ENCODE assay signal across 17 cellular contexts in genomic region chr9:117656007-117656406, GRCh38. TPM values are rescaled to one million over a fixed set of nuclear protein-coding genes. Genes with fewer than 3 reads are reported as not detected.
DNase-seq lines count a peak whose midpoint lies in the region; ATAC-seq and TF ChIP-seq lines count a peak whose summit lies in the region.
"Had no signal": no experiment of that assay in that cellular context is flagged by ENCODE, and none has a peak within 500 bp of the region (broad histone marks: within the 10 kb centered on the region; RNA-seq: fewer than 3 reads in every experiment).

No MANE protein-coding gene starts in this region.

- H3K4me1 ChIP-seq in endodermal cell (ENCODE audit: control insufficient read depth, insufficient read depth, low read length) (no peaks in the 10 kb centered on the region), left lung (no peaks in the 10 kb centered on the region)

- intact Hi-C loops in left lung (cut with DNase I), result no loop called here

- no peaks in the 10 kb centered on the region for H3K9me3 Mint-ChIP-seq in endodermal cell
- H3K9me3 Mint-ChIP-seq: CD4-positive, alpha-beta T cell had no signal

- no peak overlapping the region for H3K4me3 Mint-ChIP-seq in endodermal cell
- H3K4me3 Mint-ChIP-seq: CD4-positive, alpha-beta T cell had no signal

- WGBS in endodermal cell (ENCODE audit: insufficient coverage in 1 of 2, insufficient read length in 1 of 2), 2 experiments, result 97% methylated on average over 2 of the region's 2 CpGs; no CpG with 5 or more reads in 1 of the 2 experiments

- H3K27me3 Mint-ChIP-seq in endodermal cell (ENCODE audit: insufficient read depth), result peaks cover under 1% of the 10 kb centered on the region

- H3K9ac ChIP-seq in endodermal cell (ENCODE audit: extremely low read depth, low read length, poor library complexity, severe bottlenecking), result no peak overlapping the region

- DNase-seq in MG63 (peak; percentile 31), choroid plexus epithelial cell (ENCODE audit: low read depth) (peak; percentile 59), hippocampal formation (lab: John Stamatoyannopoulos, UW) (peak; percentile 3 to 60), putamen (ENCODE audit: low spot score) (peak; percentile 86), endodermal cell (no peak), NK-92 (lab: John Stamatoyannopoulos, UW; ENCODE audit: unreplicated experiment) (no peak), left lung (no peak)
- no peak for DNase-seq in NK-92 treated with Interleukin-12 subunit alpha and Interleukin-12 subunit beta, amount 100 ng/mL, for 24 hours (lab: John Stamatoyannopoulos, UW)
- DNase-seq: AML-193; Calu3; CD4-positive, alpha-beta T cell; KG1; NCI-H1105; NCI-H187; NCI-H2171; NCI-H82; SHP77 treated with DMSO at 0.1 percent for 48 hours had no signal

- no peaks in the 10 kb centered on the region for H3K36me3 Mint-ChIP-seq in endodermal cell (ENCODE audit: low read depth)

- H3K9me3 ChIP-seq in MG63, result no peaks in the 10 kb centered on the region
- H3K9me3 ChIP-seq in endodermal cell (ENCODE audit: control insufficient read depth, low read length), result no peaks in the 10 kb centered on the region
- no peaks in the 10 kb centered on the region for H3K9me3 ChIP-seq in left lung

- ATAC-seq in left lung, result no peak

- H3K4me1 Mint-ChIP-seq in endodermal cell, result no peaks in the 10 kb centered on the region

- H3K36me3 ChIP-seq in MG63 (no peaks in the 10 kb centered on the region), endodermal cell (ENCODE audit: control insufficient read depth, insufficient read depth, low read length) (no peaks in the 10 kb centered on the region), left lung (no peaks in the 10 kb centered on the region)

- TF ChIP-seq CTCF in choroid plexus epithelial cell (conservative IDR thresholded peaks at IDR 0.05; ENCODE audit: low read depth, low read length), result no peak
- no peak for TF ChIP-seq CTCF in endodermal cell (conservative IDR thresholded peaks at IDR 0.05)
- no peak for TF ChIP-seq CTCF in left lung (IDR thresholded peaks at IDR 0.05)

- H3K27ac ChIP-seq in endodermal cell (ENCODE audit: low read depth, low read length) (no peak overlapping the region), left lung (no peak overlapping the region)

- H3K4me3 ChIP-seq in MG63, result no peak overlapping the region
- no peak overlapping the region for H3K4me3 ChIP-seq in choroid plexus epithelial cell (ENCODE audit: low read depth, low read length)
- no peak overlapping the region for H3K4me3 ChIP-seq in endodermal cell (ENCODE audit: low read length)
- no peak overlapping the region for H3K4me3 ChIP-seq in left lung

- H3K27ac Mint-ChIP-seq in endodermal cell, result no peak overlapping the region
- H3K27ac Mint-ChIP-seq: CD4-positive, alpha-beta T cell had no signal

- H3K27me3 ChIP-seq in MG63 (no peaks in the 10 kb centered on the region), endodermal cell (ENCODE audit: control insufficient read depth, insufficient read depth, low read length, poor library complexity, severe bottlenecking) (no peaks in the 10 kb centered on the region), left lung (no peaks in the 10 kb centered on the region)

RNA-seq across cellular contexts. Expression of gene TLR4, which starts 48.2 kb away (rescaled TPM):
- total RNA-seq in MG63 (2014; rRNA removed; shearing (Covaris generic); ENCODE audit: low replicate concordance), result 3.5 and 3.9 TPM in 2 replicates
- total RNA-seq in endodermal cell (under 1 TPM in 1 of 2 donors, not detected in 1; 0.07 TPM), left lung (10 to 100 TPM; 24.8 to 62.1 TPM)
- polyA plus RNA-seq in endodermal cell (2013, experiment 1 of 2), result 1.1 TPM
- 1.8 TPM for polyA plus RNA-seq in endodermal cell (2013, experiment 2 of 2)

Comparison
In these comparisons a context has a peak if more than half of its experiments do, and no peak if none do; other contexts are left out.
1. DNase-seq: peak in MG63 (single experiment), choroid plexus epithelial cell (single experiment), hippocampal formation (2 of 2) and putamen (single experiment); none in endodermal cell (single experiment), NK-92 treated with Interleukin-12 subunit alpha and Interleukin-12 subunit beta, amount 100 ng/mL, for 24 hours (single experiment), NK-92 (single experiment) and left lung (0 of 2).